ENCODE assay signal across 38 cellular contexts in the genomic region with DNA sequence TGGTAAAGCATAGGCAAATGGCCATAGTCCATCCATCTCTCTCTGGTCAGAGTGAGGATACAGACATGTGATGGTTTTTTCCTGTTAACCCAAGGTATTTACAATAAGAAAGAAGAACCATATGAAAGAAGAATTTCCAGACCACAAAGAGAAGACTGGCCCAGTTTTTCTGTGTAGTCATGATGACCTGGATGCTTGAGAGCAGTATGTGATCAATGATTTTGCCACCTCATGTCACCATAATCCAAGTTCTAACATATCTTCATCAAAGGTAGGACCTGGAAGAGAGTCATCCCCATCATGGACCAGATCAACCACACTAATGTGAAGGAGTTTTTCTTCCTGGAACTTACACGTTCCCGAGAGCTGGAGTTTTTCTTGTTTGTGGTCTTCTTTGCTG. TPM values are rescaled to one million over a fixed set of nuclear protein-coding genes. Genes with fewer than 3 reads are reported as not detected.
"Had no signal": no experiment of that assay in that cellular context is flagged by ENCODE, and none has a peak within 500 bp of the region (broad histone marks: within the 10 kb centered on the region; RNA-seq: fewer than 3 reads in every experiment).

A gene (plus strand): TSS at position 301 of the 400 bp plus-strand sequence. CDS start 0 bp downstream, at position 301.

- FAIRE-seq: astrocyte had no signal

- DNase-seq: activated effector memory CD4-positive, alpha-beta T cell treated with anti-CD3 and anti-CD28 coated beads, Interleukin-2, amount 50 U/mL, for 16 hours; activated effector memory CD4-positive, alpha-beta T cell treated with Interleukin-2 at 50 U/mL for 16 hours; activated gamma-delta T cell; activated gamma-delta T cell treated with Interleukin-2 at 50 U/mL for 16 hours; activated naive CD4-positive, alpha-beta T cell; activated naive CD4-positive, alpha-beta T cell treated with anti-CD3 and anti-CD28 coated beads for 36 hours; activated naive CD4-positive, alpha-beta T cell treated with anti-CD3 and anti-CD28 coated beads, Interleukin-2, amount 10 ng/mL, durations not matched to agents 7 days and 5 days; activated naive CD4-positive, alpha-beta T cell treated with anti-CD3 and anti-CD28 coated beads, Interleukin-2, amount 50 U/mL, for 16 hours; activated naive CD4-positive, alpha-beta T cell treated with Interleukin-2 at 50 U/mL for 16 hours; activated naive CD8-positive, alpha-beta T cell treated with anti-CD3 and anti-CD28 coated beads for 36 hours; activated naive CD8-positive, alpha-beta T cell treated with anti-CD3 and anti-CD28 coated beads, Interleukin-2, amount 10 ng/mL, durations not matched to agents 7 days and 5 days; activated naive CD8-positive, alpha-beta T cell treated with anti-CD3 and anti-CD28 coated beads, Interleukin-2, amount 50 U/mL, for 24 hours; activated T-cell treated with anti-CD3 and anti-CD28 coated beads, Interleukin-2, amount 50 U/mL, for 1 hour; activated T-cell treated with anti-CD3 and anti-CD28 coated beads, Interleukin-2, amount 50 U/mL, for 24 hours; activated T-cell treated with anti-CD3 and anti-CD28 coated beads, Interleukin-2, amount 50 U/mL, for 4 hours; activated T-cell treated with anti-CD3 and anti-CD28 coated beads, Interleukin-2, amount 50 U/mL, for 48 hours; activated T-cell treated with anti-CD3 and anti-CD28 coated beads, Interleukin-2, amount 50 U/mL, for 72 hours; adrenal gland; amniotic stem cell; amygdala; anterior cingulate cortex; aorta; body of pancreas; brain microvascular endothelial cell; caudate nucleus; central memory CD4-positive, alpha-beta T cell; cerebellar nuclear complex had no signal

- H3K36me3 ChIP-seq: adrenal gland, ascending aorta, brain microvascular endothelial cell, breast epithelium, cardiac muscle cell had no signal

- H3K4me3 ChIP-seq: adrenal gland, ascending aorta, body of pancreas, breast epithelium, cardiac muscle cell had no signal

- H3K27me3 ChIP-seq: adrenal gland, ascending aorta, body of pancreas, brain microvascular endothelial cell, breast epithelium, cardiac muscle cell had no signal

RNA-seq across cellular contexts. Expression of the gene that starts here (rescaled TPM):
- total RNA-seq: activated naive CD4-positive, alpha-beta T cell treated with anti-CD3 and anti-CD28 coated beads for 36 hours; activated naive CD4-positive, alpha-beta T cell treated with anti-CD3 and anti-CD28 coated beads, Interleukin-2, amount 50 U/mL, for 72 hours; activated naive CD8-positive, alpha-beta T cell treated with anti-CD3 and anti-CD28 coated beads for 36 hours; activated naive CD8-positive, alpha-beta T cell treated with anti-CD3 and anti-CD28 coated beads, Interleukin-2, amount 10 ng/mL, durations not matched to agents 7 days and 5 days; activated T-cell treated with anti-CD3 and anti-CD28 coated beads, Interleukin-2, amount 50 U/mL, for 4 hours; activated T-cell treated with anti-CD3 and anti-CD28 coated beads, Interleukin-2, amount 50 U/mL, for 72 hours; activated T-helper 1 cell treated with anti-CD3 and anti-CD28 coated beads, Interleukin-12 subunit alpha, Interleukin-12 subunit beta, Interleukin-2, Interleukin-4 antibody, amounts not matched to agents 30 ng/mL and 10 ng/mL and 1 ng/mL, durations not matched to agents 14 hours and 24 hours and 36 hours; activated T-helper 17 cell treated with anti-CD3 and anti-CD28 coated beads, Interleukin-2, amount 50 U/mL, for 72 hours; activated T-helper 2 cell treated with anti-CD3 and anti-CD28 coated beads, Interferon-gamma antibody, Interleukin-2, Interleukin-4, amounts not matched to agents 10 μg/mL and 5 μg/mL and 100 μg/mL, durations not matched to agents 14 hours and 24 hours and 36 hours; adrenal gland; aorta; ascending aorta; astrocyte; body of pancreas; breast epithelium; cardiac muscle cell; cardiac septum; cerebellum; chondrocyte had no signal
